ENCODE assay signal across 16 cellular contexts in the genomic region with DNA sequence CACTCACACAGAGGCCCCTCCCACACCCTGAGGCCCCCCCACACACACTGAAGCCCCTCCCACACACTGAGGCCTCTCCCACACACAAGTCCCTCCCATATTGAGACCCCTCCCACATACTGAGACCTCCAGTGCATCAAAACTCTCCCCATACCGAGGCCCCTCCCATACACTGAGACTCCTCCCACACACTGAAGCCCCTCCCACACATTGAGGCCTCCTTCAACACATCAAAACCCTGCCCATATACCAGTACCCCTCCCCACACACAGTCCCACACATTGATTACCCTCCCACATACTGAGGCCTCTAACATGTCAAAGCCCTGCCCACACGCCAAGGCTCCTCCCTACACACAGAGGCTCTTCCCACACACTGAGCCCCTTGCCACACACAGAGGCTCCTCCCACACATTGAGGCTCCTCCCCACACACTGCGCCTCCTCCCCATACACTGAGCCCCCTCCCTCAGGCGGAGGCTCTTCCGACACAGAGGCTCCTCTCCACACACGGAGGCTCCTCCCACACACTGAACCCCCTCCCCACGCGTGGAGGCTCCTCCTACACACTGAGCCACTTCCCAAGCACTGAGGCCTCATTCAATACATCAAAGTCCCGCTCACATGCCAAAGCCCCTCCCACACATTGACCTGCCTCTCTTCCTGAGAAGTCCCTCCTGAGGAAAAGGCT.
"Had no signal": no experiment of that assay in that cellular context is flagged by ENCODE, and none has a peak within 500 bp of the region (broad histone marks: within the 10 kb centered on the region; RNA-seq: fewer than 3 reads in every experiment).

No MANE protein-coding gene starts in this region.

- H2AFZ ChIP-seq: hepatocyte had no signal

- H3K4me2 ChIP-seq: hepatocyte had no signal

- H3K27ac Mint-ChIP-seq: activated CD4-positive, alpha-beta T cell treated with anti-CD3 and anti-CD28 coated beads, Interleukin-2, amount 10 ng/mL, durations not matched to agents 7 days and 5 days; activated naive CD4-positive, alpha-beta T cell treated with anti-CD3 and anti-CD28 coated beads, Interleukin-2, amount 50 U/mL, for 24 hours; effector memory CD8-positive, alpha-beta T cell; natural killer cell had no signal

- H3K4me3 ChIP-seq: hepatocyte, mucosa of descending colon, pancreas, testis had no signal

- H3K4me1 Mint-ChIP-seq: activated CD4-positive, alpha-beta T cell treated with anti-CD3 and anti-CD28 coated beads, Interleukin-2, amount 10 ng/mL, durations not matched to agents 7 days and 5 days; activated naive CD4-positive, alpha-beta T cell treated with anti-CD3 and anti-CD28 coated beads, Interleukin-2, amount 50 U/mL, for 24 hours; natural killer cell had no signal

- H3K27ac ChIP-seq: brain microvascular endothelial cell, hepatocyte, pancreas, testis had no signal

- H3K9me3 ChIP-seq: pancreas, testis had no signal

- H3K4me1 ChIP-seq: testis had no signal

- H3K4me3 Mint-ChIP-seq: activated CD4-positive, alpha-beta T cell treated with anti-CD3 and anti-CD28 coated beads, Interleukin-2, amount 10 ng/mL, durations not matched to agents 7 days and 5 days; activated naive CD4-positive, alpha-beta T cell treated with anti-CD3 and anti-CD28 coated beads, Interleukin-2, amount 50 U/mL, for 24 hours; effector memory CD8-positive, alpha-beta T cell; natural killer cell; stimulated activated naive CD8-positive, alpha-beta T cell treated with anti-CD3 and anti-CD28 coated beads, Interleukin-15, Interleukin-2, amounts not matched to agents 100 ng/mL and 50 ng/mL, for 24 hours had no signal

- H3K36me3 ChIP-seq: brain microvascular endothelial cell, pancreas had no signal

- DNase-seq: activated CD4-positive, alpha-beta T cell treated with anti-CD3 and anti-CD28 coated beads, Interleukin-2, amount 10 ng/mL, durations not matched to agents 7 days and 5 days; activated CD4-positive, CD25-positive, alpha-beta regulatory T cell; activated effector memory CD4-positive, alpha-beta T cell treated with Interleukin-2 at 50 U/mL for 16 hours; activated T-cell treated with anti-CD3 and anti-CD28 coated beads, Interleukin-2, amount 50 U/mL, for 1 hour; amniotic stem cell; brain microvascular endothelial cell; effector memory CD8-positive, alpha-beta T cell; left cardiac atrium; mucosa of descending colon; natural killer cell; pancreas; stimulated activated CD4-positive, alpha-beta T cell treated with anti-CD3 and anti-CD28 coated beads, Interleukin-2, amount 100 ng/mL, for 48 hours; testis had no signal

- H3K27me3 Mint-ChIP-seq: activated CD4-positive, alpha-beta T cell treated with anti-CD3 and anti-CD28 coated beads, Interleukin-2, amount 10 ng/mL, durations not matched to agents 7 days and 5 days had no signal

- H3K27me3 ChIP-seq: hepatocyte, pancreas, testis had no signal

- ATAC-seq: effector memory CD8-positive, alpha-beta T cell; left cardiac atrium; mucosa of descending colon; pancreas had no signal
